In genomic region chr3:150248116-150248864, GRCh38 we compare ENCODE assay signal across 11 cellular contexts.
A peak's percentile ranks its signal among the peaks of the same experiment; 100 is the strongest.
DNase-seq lines count a peak whose midpoint lies in the region; ATAC-seq and TF ChIP-seq lines count a peak whose summit lies in the region.
"Had no signal": no experiment of that assay in that cellular context is flagged by ENCODE, and none has a peak within 500 bp of the region (broad histone marks: within the 10 kb centered on the region; RNA-seq: fewer than 3 reads in every experiment).

No MANE protein-coding gene starts in this region.

- no peak overlapping the region for H3K4me3 ChIP-seq in Caco-2 (ENCODE audit: low read depth, low read length)
- H3K4me3 ChIP-seq in Karpas-422 (ENCODE audit: low read length), result no peak overlapping the region
- no peak overlapping the region for H3K4me3 ChIP-seq in neural progenitor cell
- no peak overlapping the region for H3K4me3 ChIP-seq in left ventricle myocardium inferior

- peaks cover 15% of the 10 kb centered on the region for H3K9me3 Mint-ChIP-seq in Caco-2 (ENCODE audit: unreplicated experiment)
- no peaks in the 10 kb centered on the region for H3K9me3 Mint-ChIP-seq in neural progenitor cell
- H3K9me3 Mint-ChIP-seq in activated CD8-positive, alpha-beta T cell treated with anti-CD3 and anti-CD28 coated beads, Interleukin-2, amount 10 ng/mL, durations not matched to agents 7 days and 5 days (ENCODE audit: insufficient read depth), result no peaks in the 10 kb centered on the region
- H3K9me3 Mint-ChIP-seq: activated T-cell treated with anti-CD3 and anti-CD28 coated beads, Interleukin-2, amount 50 U/mL, for 4 hours had no signal

- no peak for TF ChIP-seq CTCF in Caco-2 (IDR thresholded peaks at IDR 0.05; ENCODE audit: insufficient read depth in 1 of 2, low read depth in 1 of 2, low read length in 1 of 2, severe bottlenecking in 1 of 2, unreplicated experiment in 1 of 2)
- no peak for TF ChIP-seq CTCF in neural progenitor cell (IDR thresholded peaks at IDR 0.05)
- no peak for TF ChIP-seq CTCF in left ventricle myocardium inferior (IDR thresholded peaks at IDR 0.05; ENCODE audit: borderline replicate concordance)

- H2AFZ ChIP-seq in Karpas-422 (ENCODE audit: low read length) (0 out of 2 replicates have a peak overlapping the region, but pooled peaks have one; percentile 66), neural progenitor cell (replicated peaks) (peak overlapping the region; percentile 64)

- DNase-seq in Caco-2, result no peak
- no peak for DNase-seq in Karpas-422
- no peak for DNase-seq in caudate nucleus (lab: John Stamatoyannopoulos, UW)
- no peak for DNase-seq in neural progenitor cell (ENCODE audit: low spot score)
- no peak for DNase-seq in left ventricle myocardium inferior
- DNase-seq in activated CD8-positive, alpha-beta T cell treated with anti-CD3 and anti-CD28 coated beads, Interleukin-2, amount 10 ng/mL, durations not matched to agents 7 days and 5 days, result no peak
- no peak for DNase-seq in stimulated activated CD4-positive, alpha-beta T cell treated with anti-CD3 and anti-CD28 coated beads, Interleukin-1b, Interleukin-23, amount 100 ng/mL, for 48 hours
- DNase-seq: activated T-cell treated with anti-CD3 and anti-CD28 coated beads, Interleukin-2, amount 50 U/mL, for 4 hours; COR-L47; NCI-H1092 treated with DMSO at 0.1 percent for 48 hours had no signal

- no peaks in the 10 kb centered on the region for H3K27me3 Mint-ChIP-seq in Caco-2 (ENCODE audit: insufficient read depth, unreplicated experiment)
- H3K27me3 Mint-ChIP-seq in neural progenitor cell (ENCODE audit: insufficient read depth, low read depth), result no peaks in the 10 kb centered on the region
- H3K27me3 Mint-ChIP-seq in activated CD8-positive, alpha-beta T cell treated with anti-CD3 and anti-CD28 coated beads, Interleukin-2, amount 10 ng/mL, durations not matched to agents 7 days and 5 days (ENCODE audit: low read depth), result peaks cover 20% of the 10 kb centered on the region

- H3F3A ChIP-seq in neural progenitor cell (ENCODE audit: low read depth), result no peaks in the 10 kb centered on the region

- H3K36me3 ChIP-seq in Caco-2 (ENCODE audit: control insufficient read depth, insufficient read depth, low read length) (no peaks in the 10 kb centered on the region), Karpas-422 (ENCODE audit: insufficient read depth, low read length) (no peaks in the 10 kb centered on the region), neural progenitor cell (no peaks in the 10 kb centered on the region), left ventricle myocardium inferior (no peaks in the 10 kb centered on the region)

- peak overlapping the region; percentile 43 for H3K4me2 ChIP-seq in Karpas-422 (ENCODE audit: low read depth, low read length, poor library complexity, severe bottlenecking)
- H3K4me2 ChIP-seq in neural progenitor cell, result peak overlapping the region; percentile 16

- ATAC-seq in activated CD8-positive, alpha-beta T cell treated with anti-CD3 and anti-CD28 coated beads, Interleukin-2, amount 10 ng/mL, durations not matched to agents 7 days and 5 days, result no peak
- no peak for ATAC-seq in HG03095 (IDR thresholded peaks at IDR 0.05; ENCODE audit: unreplicated experiment)
- ATAC-seq: activated T-cell treated with anti-CD3 and anti-CD28 coated beads, Interleukin-2, amount 50 U/mL, for 4 hours had no signal

- BruUV-seq in Caco-2 (replicated peaks; lab: Mats Ljungman, UMichigan), result no TSS peak

- no peaks in the 10 kb centered on the region for H3K9me3 ChIP-seq in Caco-2
- no peaks in the 10 kb centered on the region for H3K9me3 ChIP-seq in Karpas-422 (ENCODE audit: low read length)
- H3K9me3 ChIP-seq in neural progenitor cell (ENCODE audit: low read depth), result no peaks in the 10 kb centered on the region
- H3K9me3 ChIP-seq in left ventricle myocardium inferior (replicated peaks), result no peaks in the 10 kb centered on the region

- H3K27me3 ChIP-seq in Caco-2 (replicated peaks; ENCODE audit: control insufficient read depth, insufficient read depth, low read length) (no peaks in the 10 kb centered on the region), Karpas-422 (ENCODE audit: low read length) (no peaks in the 10 kb centered on the region), neural progenitor cell (no peaks in the 10 kb centered on the region), left ventricle myocardium inferior (ENCODE audit: low read depth) (no peaks in the 10 kb centered on the region)

- H3K9ac ChIP-seq in Karpas-422 (ENCODE audit: low read length) (peak overlapping the region; percentile 20; the same call in 1 of the 2 replicates), neural progenitor cell (no peak overlapping the region)

- no peak overlapping the region for H3K4me3 Mint-ChIP-seq in Caco-2 (ENCODE audit: unreplicated experiment)
- H3K4me3 Mint-ChIP-seq in neural progenitor cell, result no peak overlapping the region
- H3K4me3 Mint-ChIP-seq in activated CD8-positive, alpha-beta T cell treated with anti-CD3 and anti-CD28 coated beads, Interleukin-2, amount 10 ng/mL, durations not matched to agents 7 days and 5 days, result no peak overlapping the region
- H3K4me3 Mint-ChIP-seq: activated T-cell treated with anti-CD3 and anti-CD28 coated beads, Interleukin-2, amount 50 U/mL, for 4 hours had no signal

- H3K27ac ChIP-seq in Karpas-422 (ENCODE audit: low read length), result no peak overlapping the region
- H3K27ac ChIP-seq in caudate nucleus (ENCODE audit: low read depth, low read length), result peak overlapping the region; percentile 2
- no peak overlapping the region for H3K27ac ChIP-seq in neural progenitor cell
- H3K27ac ChIP-seq in left ventricle myocardium inferior (replicated peaks), result no peak overlapping the region

- POLR2A ChIA-PET in Caco-2 (lab: Charles Lee), result no interaction called here
- POLR2A ChIA-PET in activated CD8-positive, alpha-beta T cell treated with anti-CD3 and anti-CD28 coated beads, Interleukin-2, amount 10 ng/mL, durations not matched to agents 7 days and 5 days (lab: Charles Lee), result no interaction called here

- no peaks in the 10 kb centered on the region for H4K20me1 ChIP-seq in Karpas-422 (ENCODE audit: insufficient read depth, low read depth, low read length)
- H4K20me1 ChIP-seq in neural progenitor cell (ENCODE audit: low read depth), result no peaks in the 10 kb centered on the region

- peaks cover 28% of the 10 kb centered on the region for H3K4me1 Mint-ChIP-seq in Caco-2 (ENCODE audit: low read depth, unreplicated experiment)
- peaks cover 33% of the 10 kb centered on the region for H3K4me1 Mint-ChIP-seq in neural progenitor cell
- no peaks in the 10 kb centered on the region for H3K4me1 Mint-ChIP-seq in activated CD8-positive, alpha-beta T cell treated with anti-CD3 and anti-CD28 coated beads, Interleukin-2, amount 10 ng/mL, durations not matched to agents 7 days and 5 days (ENCODE audit: low read depth)

- H3K79me2 ChIP-seq in Karpas-422 (ENCODE audit: low read length) (no peaks in the 10 kb centered on the region), neural progenitor cell (ENCODE audit: low read depth) (no peaks in the 10 kb centered on the region)

- H3K27ac Mint-ChIP-seq in Caco-2 (ENCODE audit: unreplicated experiment) (peak overlapping the region; percentile 43), neural progenitor cell (peak overlapping the region; percentile 62)
- H3K27ac Mint-ChIP-seq in activated CD8-positive, alpha-beta T cell treated with anti-CD3 and anti-CD28 coated beads, Interleukin-2, amount 10 ng/mL, durations not matched to agents 7 days and 5 days, result no peak overlapping the region

- H3K4me1 ChIP-seq in Caco-2 (peaks cover 48% of the 10 kb centered on the region), Karpas-422 (ENCODE audit: low read length) (peaks cover 11% of the 10 kb centered on the region), neural progenitor cell (peaks cover 24% of the 10 kb centered on the region), left ventricle myocardium inferior (no peaks in the 10 kb centered on the region)

- no peaks in the 10 kb centered on the region for H3K9me2 ChIP-seq in Karpas-422 (replicated peaks; ENCODE audit: insufficient read depth, low read length)

- H3K36me3 Mint-ChIP-seq in Caco-2 (ENCODE audit: insufficient read depth, unreplicated experiment) (no peaks in the 10 kb centered on the region), neural progenitor cell (no peaks in the 10 kb centered on the region)
- H3K36me3 Mint-ChIP-seq in activated CD8-positive, alpha-beta T cell treated with anti-CD3 and anti-CD28 coated beads, Interleukin-2, amount 10 ng/mL, durations not matched to agents 7 days and 5 days (ENCODE audit: low read depth), result no peaks in the 10 kb centered on the region

- intact Hi-C loops in Caco-2 (cut with micrococcal nuclease; ENCODE audit: unreplicated experiment) (no loop called here), left ventricle myocardium inferior (cut with micrococcal nuclease) (no loop called here)

- CTCF ChIA-PET in Caco-2 (lab: Charles Lee), result interaction anchor here (0.9 kb wide), 1 partner anchor 162 kb away, joined by 3 read pairs; no protein-coding TSS in a partner anchor
- CTCF ChIA-PET in activated CD8-positive, alpha-beta T cell treated with anti-CD3 and anti-CD28 coated beads, Interleukin-2, amount 10 ng/mL, durations not matched to agents 7 days and 5 days (lab: Charles Lee), result no interaction called here
